Comparison of ENCODE assay signal across 1 cellular context in the genomic region with DNA sequence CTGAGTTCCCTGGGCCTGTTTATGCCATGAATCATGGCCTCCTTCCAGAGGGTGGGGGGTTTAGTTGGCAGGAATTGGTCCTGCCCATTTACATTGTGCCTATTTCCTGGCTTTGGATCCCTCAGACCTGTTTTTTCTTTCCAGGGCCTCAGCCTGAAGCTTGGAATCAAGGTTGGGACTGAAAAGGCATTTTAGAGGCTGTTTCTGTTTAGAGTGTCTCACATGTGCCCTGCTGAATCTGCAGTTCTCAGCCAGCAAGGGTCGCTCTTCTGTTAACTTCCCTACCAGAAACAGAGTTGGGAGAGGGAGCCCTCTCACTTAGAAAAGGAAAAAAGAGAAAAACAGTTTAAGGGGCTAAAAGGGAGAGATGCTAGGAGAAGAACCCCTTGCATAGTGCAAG.
TF ChIP-seq lines count a peak whose summit lies in the region.

No MANE protein-coding gene starts in this region.

TF ChIP-seq in H1, 55 proteins besides CTCF, POLR2A, EP300 and RAD21 (continued from another document):
- no peak for TF ChIP-seq BCL11A (IDR thresholded peaks at IDR 0.05; ENCODE audit: low read depth in 2 of 2, low read length in 2 of 2)
- TF ChIP-seq JUND (IDR thresholded peaks at IDR 0.05; ENCODE audit: low read length) = no peak
- TF ChIP-seq SP4 (IDR thresholded peaks at IDR 0.05; ENCODE audit: low read length) = no peak
- TF ChIP-seq TEAD4 (IDR thresholded peaks at IDR 0.05; ENCODE audit: low read depth, low read length) = no peak
- TF ChIP-seq CHD2 (IDR thresholded peaks at IDR 0.05; ENCODE audit: low read length) = no peak
- TF ChIP-seq SIX5 (IDR thresholded peaks at IDR 0.05; ENCODE audit: low read depth, low read length) = no peak
- no peak for TF ChIP-seq FOSL1 (IDR thresholded peaks at IDR 0.05; ENCODE audit: insufficient read depth, low read depth, low read length)
